ENCODE assay signal across 34 cellular contexts in the genomic region with DNA sequence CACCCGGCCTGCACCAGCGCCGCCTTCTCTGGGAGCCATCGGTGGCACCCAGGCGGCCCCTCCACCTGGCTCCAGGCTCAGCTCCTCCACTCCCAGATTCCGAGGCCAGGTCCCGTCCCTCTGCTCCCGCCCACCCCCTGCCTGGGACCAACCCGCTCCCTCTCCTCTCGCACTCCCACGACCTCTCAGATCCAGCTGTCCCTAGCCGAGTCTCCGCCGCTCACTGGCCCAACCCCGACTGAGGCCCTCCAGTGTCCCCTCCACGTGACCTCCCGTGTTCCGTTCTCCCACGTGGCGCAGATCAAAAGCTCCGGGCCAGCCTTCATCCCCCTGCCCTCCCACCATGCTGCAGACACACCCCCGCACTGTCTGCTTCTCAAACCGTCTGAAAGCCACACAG. TPM values are rescaled to one million over a fixed set of nuclear protein-coding genes. Genes with fewer than 3 reads are reported as not detected.
"Had no signal": no experiment of that assay in that cellular context is flagged by ENCODE, and none has a peak within 500 bp of the region (broad histone marks: within the 10 kb centered on the region; RNA-seq: fewer than 3 reads in every experiment).

No MANE protein-coding gene starts in this region.

- H3K4me1 ChIP-seq: Peyer's patch, SJSA1 had no signal

- H3K27ac Mint-ChIP-seq: activated CD4-positive, alpha-beta T cell treated with anti-CD3 and anti-CD28 coated beads, Interleukin-2, amount 10 ng/mL, durations not matched to agents 24 days and 14 days; activated CD8-positive, alpha-beta T cell treated with anti-CD3 and anti-CD28 coated beads for 36 hours; activated naive CD4-positive, alpha-beta T cell treated with anti-CD3 and anti-CD28 coated beads, Interleukin-2, amount 10 ng/mL, durations not matched to agents 7 days and 5 days; activated naive CD8-positive, alpha-beta T cell; activated naive CD8-positive, alpha-beta T cell treated with anti-CD3 and anti-CD28 coated beads, Interleukin-2, amount 50 U/mL, for 24 hours; brain; T-helper 1 cell treated with Interleukin-12 subunit alpha and Interleukin-12 subunit beta and Interleukin-4 antibody, amounts not matched to agents 30 μg/mL and 1 μg/mL, for 36 hours; T-helper 2 cell treated with Interferon-gamma antibody and Interleukin-4, amounts not matched to agents 5 μg/mL and 100 μg/mL, for 36 hours had no signal

- H3K36me3 ChIP-seq: MG63, Peyer's patch, SJSA1 had no signal

- H3K9me3 ChIP-seq: MG63, SK-N-SH had no signal

- FAIRE-seq: bronchial epithelial cell, TTC549 had no signal

- H3K4me1 Mint-ChIP-seq: activated CD4-positive, alpha-beta T cell treated with anti-CD3 and anti-CD28 coated beads, Interleukin-2, amount 10 ng/mL, durations not matched to agents 24 days and 14 days; activated naive CD4-positive, alpha-beta T cell treated with anti-CD3 and anti-CD28 coated beads, Interleukin-2, amount 10 ng/mL, durations not matched to agents 7 days and 5 days; activated naive CD8-positive, alpha-beta T cell treated with anti-CD3 and anti-CD28 coated beads, Interleukin-2, amount 50 U/mL, for 24 hours; brain had no signal

- H3K4me3 Mint-ChIP-seq: activated CD4-positive, alpha-beta T cell treated with anti-CD3 and anti-CD28 coated beads, Interleukin-2, amount 10 ng/mL, durations not matched to agents 24 days and 14 days; activated CD8-positive, alpha-beta T cell treated with anti-CD3 and anti-CD28 coated beads for 36 hours; activated naive CD4-positive, alpha-beta T cell treated with anti-CD3 and anti-CD28 coated beads, Interleukin-2, amount 10 ng/mL, durations not matched to agents 7 days and 5 days; activated naive CD8-positive, alpha-beta T cell; activated naive CD8-positive, alpha-beta T cell treated with anti-CD3 and anti-CD28 coated beads, Interleukin-2, amount 50 U/mL, for 24 hours; brain; T-helper 1 cell treated with Interleukin-12 subunit alpha and Interleukin-12 subunit beta and Interleukin-4 antibody, amounts not matched to agents 30 μg/mL and 1 μg/mL, for 36 hours; T-helper 2 cell treated with Interferon-gamma antibody and Interleukin-4, amounts not matched to agents 5 μg/mL and 100 μg/mL, for 36 hours had no signal

- H3K27me3 Mint-ChIP-seq: activated CD4-positive, alpha-beta T cell treated with anti-CD3 and anti-CD28 coated beads, Interleukin-2, amount 10 ng/mL, durations not matched to agents 24 days and 14 days had no signal

- H3K9ac ChIP-seq: SK-N-SH had no signal

- H3K27ac ChIP-seq: Peyer's patch, SJSA1 had no signal

- H3K36me3 Mint-ChIP-seq: activated naive CD4-positive, alpha-beta T cell treated with anti-CD3 and anti-CD28 coated beads, Interleukin-2, amount 10 ng/mL, durations not matched to agents 7 days and 5 days; activated naive CD8-positive, alpha-beta T cell; brain had no signal

- H3K4me3 ChIP-seq: MG63, Peyer's patch, SJSA1 had no signal

- DNase-seq: activated CD4-positive, alpha-beta T cell treated with anti-CD3 and anti-CD28 coated beads, Interleukin-2, amount 10 ng/mL, durations not matched to agents 24 days and 14 days; activated CD4-positive, alpha-beta T cell treated with anti-CD3 and anti-CD28 coated beads, Interleukin-2, amount 50 U/mL, for 4 hours; activated CD8-positive, alpha-beta T cell treated with anti-CD3 and anti-CD28 coated beads for 36 hours; activated effector memory CD4-positive, alpha-beta T cell treated with Interleukin-2 at 50 U/mL for 16 hours; activated naive CD4-positive, alpha-beta T cell treated with anti-CD3 and anti-CD28 coated beads, Interleukin-2, amount 10 ng/mL, durations not matched to agents 7 days and 5 days; activated naive CD8-positive, alpha-beta T cell treated with anti-CD3 and anti-CD28 coated beads, Interleukin-2, amount 50 U/mL, for 24 hours; activated T-cell treated with anti-CD3 and anti-CD28 coated beads for 4 hours; activated T-cell treated with anti-CD3 and anti-CD28 coated beads, Interleukin-2, amount 50 U/mL, for 48 hours; anterior cingulate cortex; Kasumi-1; KG1; MG63; NCI-H1092; NCI-H146; NCI-H187; NCI-H2029 treated with DMSO at 0.1 percent for 48 hours; NCI-H2107; NCI-H2171; NCI-H510A; NCI-H526; NCI-H748 treated with DMSO at 0.1 percent for 48 hours; NK-92 treated with Interleukin-12 subunit alpha and Interleukin-12 subunit beta, amount 100 ng/mL, for 24 hours; PC-3; Peyer's patch; RPMI8226; SHP77 treated with DMSO at 0.1 percent for 48 hours; SK-N-SH had no signal

- ATAC-seq: activated CD8-positive, alpha-beta T cell treated with anti-CD3 and anti-CD28 coated beads for 36 hours; activated naive CD8-positive, alpha-beta T cell treated with anti-CD3 and anti-CD28 coated beads, Interleukin-2, amount 50 U/mL, for 24 hours; PC-3 had no signal

RNA-seq across cellular contexts. Expression of gene SALL3, which starts 14.4 kb away (rescaled TPM):
- total RNA-seq: activated CD4-positive, alpha-beta T cell treated with anti-CD3 and anti-CD28 coated beads, Interleukin-2, amount 10 ng/mL, durations not matched to agents 24 days and 14 days; activated CD8-positive, alpha-beta T cell treated with anti-CD3 and anti-CD28 coated beads for 36 hours; bronchial epithelial cell; PC-3; Peyer's patch had no signal
- polyA plus RNA-seq: SK-N-SH had no signal
